ENCODE assay signal across 29 cellular contexts in the genomic region with DNA sequence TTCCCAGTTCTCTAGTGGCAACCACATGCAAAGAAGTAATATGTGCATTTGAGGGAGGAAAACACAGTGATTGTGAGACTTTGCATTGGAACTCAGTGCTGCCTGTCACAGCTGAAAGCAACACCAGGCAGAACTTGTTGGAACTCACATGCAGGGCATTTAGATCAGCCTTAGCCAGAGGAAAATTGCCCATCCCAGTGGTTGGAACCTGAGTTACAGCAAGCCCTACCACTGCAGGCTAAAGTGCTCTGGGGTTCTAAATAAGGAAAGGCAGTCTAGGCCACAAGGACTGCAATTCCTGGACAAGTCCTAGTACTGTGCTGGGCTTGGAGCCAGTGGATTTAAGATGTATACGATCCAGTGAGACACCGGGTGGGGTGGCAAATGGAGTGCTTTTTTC.
"Had no signal": no experiment of that assay in that cellular context is flagged by ENCODE, and none has a peak within 500 bp of the region (broad histone marks: within the 10 kb centered on the region; RNA-seq: fewer than 3 reads in every experiment).

No MANE protein-coding gene starts in this region.

- FAIRE-seq: pancreas had no signal

- H3K4me3 Mint-ChIP-seq: naive thymus-derived CD4-positive, alpha-beta T cell; nephron; neural crest cell had no signal

- ATAC-seq: mucosa of descending colon; naive thymus-derived CD4-positive, alpha-beta T cell; pancreas; right cardiac atrium; sciatic nerve had no signal

- H3K4me3 ChIP-seq: left ventricle myocardium inferior, lung, mucosa of descending colon, pancreas, prostate gland, skin epidermis, stomach, testis, thyroid gland, transverse colon, upper lobe of left lung, vagina had no signal

- H3K27ac ChIP-seq: left ventricle myocardium inferior, pancreas, prostate gland, skin epidermis, stomach, testis, thyroid gland, transverse colon, upper lobe of left lung, vagina had no signal

- H3K27ac Mint-ChIP-seq: naive thymus-derived CD4-positive, alpha-beta T cell; nephron had no signal

- H3K27me3 ChIP-seq: pancreas, stomach, testis, thyroid gland, transverse colon, upper lobe of left lung, vagina had no signal

- H3K9me3 ChIP-seq: pancreas, prostate gland, testis, thyroid gland, transverse colon, vagina had no signal

- H3K36me3 Mint-ChIP-seq: naive thymus-derived CD4-positive, alpha-beta T cell had no signal

- DNase-seq: hypothalamus; islet precursor cell; left ventricle myocardium inferior; mesendoderm; midbrain; mucosa of descending colon; naive thymus-derived CD4-positive, alpha-beta T cell; nucleus accumbens; pancreas; posterior cingulate gyrus; retina; right cardiac atrium; stimulated activated CD4-positive, alpha-beta T cell treated with anti-CD3 and anti-CD28 coated beads, Interleukin-12 subunit alpha, Interleukin-12 subunit beta, amount 100 ng/mL, for 4 hours; stimulated activated CD4-positive, alpha-beta T cell treated with anti-CD3 and anti-CD28 coated beads, Interleukin-15, amount 100 ng/mL, for 24 hours; stimulated activated CD4-positive, alpha-beta T cell treated with anti-CD3 and anti-CD28 coated beads, Interleukin-2, amount 100 ng/mL, for 24 hours; stimulated activated CD4-positive, alpha-beta T cell treated with anti-CD3 and anti-CD28 coated beads, Interleukin-4, amount 100 ng/mL, for 1 hour; stimulated activated naive CD4-positive, alpha-beta T cell; stomach; testis; thyroid gland; transverse colon; upper lobe of left lung had no signal

- H3K4me1 ChIP-seq: left ventricle myocardium inferior, pancreas, prostate gland, stomach, testis, thyroid gland, transverse colon, upper lobe of left lung, vagina had no signal

- H3K36me3 ChIP-seq: left ventricle myocardium inferior, pancreas, prostate gland, stomach, thyroid gland, transverse colon, upper lobe of left lung, vagina had no signal

- H3K4me1 Mint-ChIP-seq: naive thymus-derived CD4-positive, alpha-beta T cell; nephron had no signal
